Comparison of ENCODE assay signal across 22 cellular contexts in the genomic region with DNA sequence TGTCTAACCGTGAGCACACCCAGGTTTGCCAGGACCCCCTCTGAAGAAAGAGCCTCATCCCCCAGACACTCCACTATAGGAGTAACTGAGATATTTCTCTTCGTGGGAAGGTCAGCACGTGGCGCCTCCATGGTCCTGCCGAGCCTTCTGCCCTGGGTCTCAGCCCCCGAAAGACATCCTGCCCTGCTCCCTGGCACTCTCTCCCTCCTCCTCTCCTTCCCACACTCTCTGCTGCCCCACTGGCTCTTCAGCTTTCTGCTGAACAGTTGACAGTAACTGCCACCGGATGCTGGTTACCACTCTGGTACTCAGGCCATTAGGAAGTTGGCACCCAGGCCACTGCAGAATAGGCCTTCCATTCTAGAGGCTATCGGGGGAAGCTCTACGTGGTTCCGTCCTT.
"Had no signal": no experiment of that assay in that cellular context is flagged by ENCODE, and none has a peak within 500 bp of the region (broad histone marks: within the 10 kb centered on the region; RNA-seq: fewer than 3 reads in every experiment).

No MANE protein-coding gene starts in this region.

- H3K36me3 ChIP-seq: left ventricle myocardium inferior, lower lobe of right lung, sigmoid colon, thyroid gland, upper lobe of left lung had no signal

- H3K9me3 Mint-ChIP-seq: natural killer cell had no signal

- ATAC-seq: foreskin keratinocyte, left cardiac atrium, lower lobe of right lung, natural killer cell, psoas muscle had no signal

- DNase-seq: cerebellar nuclear complex; dermis blood vessel endothelial cell; erythroblast; foreskin keratinocyte; immature natural killer cell; kidney; left cardiac atrium; left ventricle myocardium inferior; lower lobe of right lung; natural killer cell; occipital lobe; psoas muscle; sigmoid colon; stimulated activated CD4-positive, alpha-beta T cell treated with anti-CD3 and anti-CD28 coated beads, Interleukin-4, amount 100 ng/mL, for 4 hours; stimulated activated naive CD4-positive, alpha-beta T cell; thyroid gland; upper lobe of left lung had no signal

- H2AFZ ChIP-seq: parathyroid adenoma had no signal

- H3K4me3 ChIP-seq: left ventricle myocardium inferior, lower lobe of right lung, psoas muscle, sigmoid colon, skin epidermis, thyroid gland, upper lobe of left lung had no signal

- H3K4me1 ChIP-seq: foreskin keratinocyte, left ventricle myocardium inferior, lower lobe of right lung, parathyroid adenoma, thyroid gland, upper lobe of left lung had no signal

- H3K27ac ChIP-seq: foreskin keratinocyte, left ventricle myocardium inferior, lower lobe of right lung, parathyroid adenoma, psoas muscle, sigmoid colon, skin epidermis, thyroid gland, upper lobe of left lung had no signal

- H3K27ac Mint-ChIP-seq: immature natural killer cell, memory B cell, mesothelial cell of epicardium, natural killer cell had no signal

- H3K4me1 Mint-ChIP-seq: immature natural killer cell, memory B cell had no signal

- H3K36me3 Mint-ChIP-seq: natural killer cell had no signal

- H3K79me2 ChIP-seq: parathyroid adenoma had no signal

- H3K9ac ChIP-seq: parathyroid adenoma had no signal

- H3K9me3 ChIP-seq: left ventricle myocardium inferior, lower lobe of right lung, psoas muscle, sigmoid colon, thyroid gland, upper lobe of left lung had no signal

- H3K4me3 Mint-ChIP-seq: immature natural killer cell, memory B cell, mesothelial cell of epicardium, natural killer cell, neural crest cell had no signal

- H3K27me3 ChIP-seq: sigmoid colon, thyroid gland, upper lobe of left lung had no signal
